Comparison of ENCODE assay signal across 8 cellular contexts in the genomic region with DNA sequence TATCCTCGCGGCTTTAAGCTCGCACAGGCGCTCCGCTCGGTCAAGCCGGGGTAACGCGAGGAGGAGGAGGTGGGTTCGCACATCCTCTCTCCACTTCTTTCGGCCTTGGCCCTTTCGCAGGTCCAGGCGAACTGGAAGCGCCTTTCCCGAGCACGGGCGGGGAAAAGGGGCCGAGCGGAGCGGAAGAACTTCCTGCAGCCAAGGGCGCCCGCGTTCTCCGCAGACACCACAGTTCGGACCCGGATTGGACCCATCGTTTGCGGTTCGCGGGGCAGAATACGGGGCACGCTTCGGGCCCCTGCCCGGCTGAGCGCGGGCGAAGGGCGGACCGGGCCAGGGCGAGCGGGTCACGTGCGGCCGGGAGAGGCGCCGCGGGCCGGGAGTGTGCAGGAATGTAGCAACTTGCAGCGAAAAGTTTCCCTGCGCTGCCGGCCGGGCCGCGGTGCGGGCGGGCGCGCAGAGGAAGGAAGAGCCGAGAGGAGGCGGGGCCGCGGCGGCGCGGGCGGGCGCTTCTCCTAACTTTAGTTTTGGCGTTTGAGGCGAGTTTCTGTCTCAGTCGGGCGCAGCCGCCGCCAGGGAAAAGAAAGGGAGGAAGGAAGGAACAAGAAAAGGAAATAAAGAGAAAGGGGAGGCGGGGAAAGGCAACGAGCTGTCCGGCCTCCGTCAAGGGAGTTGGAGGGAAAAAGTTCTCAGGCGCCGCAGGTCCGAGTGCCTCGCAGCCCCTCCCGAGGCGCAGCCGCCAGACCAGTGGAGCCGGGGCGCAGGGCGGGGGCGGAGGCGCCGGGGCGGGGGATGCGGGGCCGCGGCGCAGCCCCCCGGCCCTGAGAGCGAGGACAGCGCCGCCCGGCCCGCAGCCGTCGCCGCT. TPM values are rescaled to one million over a fixed set of nuclear protein-coding genes. Genes with fewer than 3 reads are reported as not detected.
A peak's percentile ranks its signal among the peaks of the same experiment; 100 is the strongest.
DNase-seq lines count a peak whose midpoint lies in the region; ATAC-seq and TF ChIP-seq lines count a peak whose summit lies in the region.

YAP1 (plus strand) TSS at position 552 of the 865 bp plus-strand sequence. CDS start 402 bp downstream, outside the sequence.

- ATAC-seq in GM18861 (IDR thresholded peaks at IDR 0.05; ENCODE audit: unreplicated experiment) = peak; percentile 68
- peak; percentile 89 for ATAC-seq in HG03097 (IDR thresholded peaks at IDR 0.05; ENCODE audit: low FRiP score, unreplicated experiment)
- peak; percentile 81 for ATAC-seq in Panc1
- peak; percentile 74 to 86 (median 81) for ATAC-seq in natural killer cell

- H3K4me1 Mint-ChIP-seq in natural killer cell = peaks cover 11 to 15% of the 10 kb centered on the region in 2 donors

- POLR2A ChIA-PET in Panc1 (lab: Charles Lee) = no interaction called here

- H3K27ac Mint-ChIP-seq in natural killer cell = peak within 1 kb of the TSS in 1 of 2 donors; percentile 66

- no peaks in the 10 kb centered on the region for H3K9me3 ChIP-seq in Panc1 (ENCODE audit: control insufficient read depth, insufficient read depth, low read depth, low read length)

- BruUV-seq in Panc1 (replicated peaks; lab: Mats Ljungman, UMichigan) = no TSS peak

- H3K4me1 ChIP-seq in Panc1 (ENCODE audit: control insufficient read depth, insufficient read depth, low read length) = peaks cover 36% of the 10 kb centered on the region

- peaks cover 14% of the 10 kb centered on the region for H3K36me3 ChIP-seq in Panc1 (ENCODE audit: control insufficient read depth, insufficient read depth, low read length)

- no peaks in the 10 kb centered on the region for H3K36me3 Mint-ChIP-seq in natural killer cell

- peak within 1 kb of the TSS; percentile 99 for H3K27ac ChIP-seq in Panc1 (ENCODE audit: low read length)

- H3K27me3 Mint-ChIP-seq in natural killer cell (ENCODE audit: low read depth in 2 of 2) = peaks cover 14 to 21% of the 10 kb centered on the region in 2 donors

- no peaks in the 10 kb centered on the region for H3K27me3 ChIP-seq in Panc1 (ENCODE audit: control insufficient read depth, insufficient read depth, low read length)

- peak within 1 kb of the TSS; percentile 99 for H3K4me3 Mint-ChIP-seq in natural killer cell

- in situ Hi-C loops in Panc1 (cut with HindIII; ENCODE audit: low pct_unique_long_range_greater_than_20kb, low sequenced_read_pairs) = no loop called here

- CTCF ChIA-PET in Panc1 (lab: Charles Lee) = no interaction called here

- intact Hi-C loops in Panc1 (cut with micrococcal nuclease; ENCODE audit: unreplicated experiment) (no loop called here), natural killer cell (cut with micrococcal nuclease) (no loop called here)

- TF ChIP-seq CTCF in Panc1 (IDR thresholded peaks at IDR 0.05) (no peak), fibroblast of pulmonary artery (IDR thresholded peaks at IDR 0.05; ENCODE audit: low read length, missing control alignments) (no peak), natural killer cell (IDR thresholded peaks at IDR 0.05) (no peak)

- H3K9me3 Mint-ChIP-seq in natural killer cell = no peaks in the 10 kb centered on the region

- DNase-seq in 8988T (peak; percentile 57), Panc1 (ENCODE audit: low read depth, low spot score) (peak; percentile 54), fibroblast of pulmonary artery (ENCODE audit: low read depth) (peak; percentile 94), natural killer cell (peak; percentile 46)
- DNase-seq in activated T-helper 9 cell treated with anti-CD3 and anti-CD28 coated beads, Interleukin-2, amount 50 U/mL, for 16 hours (ENCODE audit: low read depth) = peak; percentile 32
- peak; percentile 11 to 53 (median 30) for DNase-seq in stimulated activated naive CD4-positive, alpha-beta T cell (lab: John Stamatoyannopoulos, UW)

- H3K4me3 ChIP-seq in Panc1 (ENCODE audit: low read depth in 2 of 2, low read length in 2 of 2) = peak within 1 kb of the TSS; percentile 80 to 83
- peak within 1 kb of the TSS; percentile 91 for H3K4me3 ChIP-seq in fibroblast of pulmonary artery (replicated peaks; ENCODE audit: low read depth, low read length)

RNA-seq across cellular contexts. Expression of gene YAP1, which starts in this region (rescaled TPM):
- total RNA-seq in Panc1 (2021; ENCODE audit: unreplicated experiment) (158 TPM), natural killer cell (not detected)
- polyA plus RNA-seq in Panc1 (2012; ENCODE audit: insufficient read length) = 103 TPM

Comparison
In these comparisons a context has a peak if more than half of its experiments do, and no peak if none do; other contexts are left out.
1. Peak in every context shown above with its lines: DNase-seq, ATAC-seq, H3K4me3 ChIP-seq and H3K27ac ChIP-seq.
2. RNA of gene YAP1 (total RNA-seq): 158 TPM in Panc1 (single experiment); not detected in natural killer cell; every median in the first group is over 100 times any median in the second.
3. Peak in DNase-seq and ATAC-seq in natural killer cell; RNA of the gene not detected or under 1 TPM.
4. DNase-seq: peak in every context shown above with its lines; median percentile 94 in fibroblast of pulmonary artery; 57 in 8988T; 54 in Panc1; 46 in natural killer cell; 32 in activated T-helper 9 cell treated with anti-CD3 and anti-CD28 coated beads, Interleukin-2, amount 50 U/mL, for 16 hours; 30 in stimulated activated naive CD4-positive, alpha-beta T cell.